21 cellular contexts compared by ENCODE assay signal in genomic region chr10:13670311-13670710, GRCh38.
"Had no signal": no experiment of that assay in that cellular context is flagged by ENCODE, and none has a peak within 500 bp of the region (broad histone marks: within the 10 kb centered on the region; RNA-seq: fewer than 3 reads in every experiment).

No MANE protein-coding gene starts in this region.

- H3K4me1 ChIP-seq: adrenal gland, parathyroid adenoma, tibial artery, uterus had no signal

- H3K9me3 ChIP-seq: adrenal gland, left lung, neutrophil, tibial artery, uterus had no signal

- H3K36me3 ChIP-seq: neutrophil, uterus had no signal

- H3K27me3 ChIP-seq: adrenal gland, left lung, neutrophil, tibial artery, uterus had no signal

- H3K4me3 ChIP-seq: adrenal gland, left lung, tibial artery, uterus had no signal

- FAIRE-seq: astrocyte, frontal cortex had no signal

- ATAC-seq: activated CD4-positive, CD25-positive, alpha-beta regulatory T cell treated with anti-CD3 and anti-CD28 coated beads, Interleukin-2, amount 50 U/mL, for 24 hours; activated naive CD4-positive, alpha-beta T cell treated with anti-CD3 and anti-CD28 coated beads, Interleukin-2, amount 50 U/mL, for 72 hours; activated T-cell treated with anti-CD3 and anti-CD28 coated beads, Interleukin-2, amount 50 U/mL, for 72 hours had no signal

- H3K27ac ChIP-seq: adrenal gland, epithelial cell of prostate, left lung, neutrophil, parathyroid adenoma, tibial artery, uterus had no signal

- H3K9ac ChIP-seq: parathyroid adenoma had no signal

- H3K79me2 ChIP-seq: parathyroid adenoma had no signal

- DNase-seq: activated CD8-positive, alpha-beta memory T cell treated with anti-CD3 and anti-CD28 coated beads for 24 hours; activated effector memory CD4-positive, alpha-beta T cell treated with anti-CD3 and anti-CD28 coated beads, Interleukin-2, amount 50 U/mL, for 16 hours; activated T-cell treated with anti-CD3 and anti-CD28 coated beads, Interleukin-2, amount 50 U/mL, for 72 hours; adrenal gland; effector memory CD4-positive, alpha-beta T cell; left lung; naive B cell; stimulated activated CD4-positive, alpha-beta T cell treated with anti-CD3 and anti-CD28 coated beads, Interleukin-12 subunit alpha, Interleukin-12 subunit beta, amount 100 ng/mL, for 4 hours; stimulated activated CD4-positive, alpha-beta T cell treated with anti-CD3 and anti-CD28 coated beads, Interleukin-1b, Interleukin-23, amount 100 ng/mL, for 48 hours; stimulated activated naive CD4-positive, alpha-beta T cell treated with Interleukin-2 at 50 U/mL for 16 hours; T-helper 1 cell; T1000; tibial artery; uterus had no signal

- H2AFZ ChIP-seq: parathyroid adenoma had no signal
